In the genomic region with DNA sequence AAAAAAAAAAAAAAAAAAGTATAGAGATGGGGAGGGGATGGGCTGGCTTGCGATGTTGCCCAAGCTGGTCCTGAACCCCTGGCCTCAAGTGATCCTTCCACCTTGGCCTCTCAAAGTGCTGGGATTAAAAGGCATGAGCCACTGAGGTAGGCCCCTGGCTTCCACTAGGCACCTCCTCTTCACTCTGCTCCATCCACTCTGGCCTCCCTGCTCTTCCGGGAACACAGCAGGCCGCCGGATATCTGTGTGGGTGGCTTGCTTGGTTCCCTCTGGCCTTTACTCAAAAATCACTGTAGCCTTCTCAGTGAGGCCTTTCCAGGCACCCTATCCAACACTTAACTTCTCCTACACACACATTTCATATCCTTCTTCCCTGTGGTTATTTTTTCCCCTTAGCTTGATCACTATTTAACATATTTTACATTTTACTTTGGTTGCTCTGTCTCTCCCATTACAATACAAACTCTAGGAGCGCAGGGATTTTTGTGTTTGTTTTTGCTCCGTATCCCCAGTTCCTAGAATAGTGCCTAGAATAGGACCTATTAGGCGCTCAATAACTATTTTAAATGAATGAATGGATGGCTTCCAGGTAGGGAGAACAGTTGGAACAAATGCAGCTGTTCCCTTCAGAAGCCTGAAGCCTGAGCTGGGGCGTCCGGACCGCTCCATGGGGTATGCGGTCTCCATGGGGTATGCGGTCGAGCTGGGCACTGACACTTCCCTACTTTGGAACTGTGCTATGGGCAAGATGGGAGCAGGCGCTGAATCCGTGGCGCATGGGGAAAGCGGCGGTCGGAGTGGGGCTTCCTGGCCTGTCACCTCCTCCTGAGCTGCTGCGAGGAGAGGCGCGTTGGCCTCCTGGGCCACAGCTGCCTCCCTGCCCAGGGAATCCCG, we compare ENCODE assay signal across 8 cellular contexts. TPM values are rescaled to one million over a fixed set of nuclear protein-coding genes. Genes with fewer than 3 reads are reported as not detected.
A peak's percentile ranks its signal among the peaks of the same experiment; 100 is the strongest.
DNase-seq lines count a peak whose midpoint lies in the region; ATAC-seq lines count a peak whose summit lies in the region.

No MANE protein-coding gene starts in this region.

- H3K4me3 Mint-ChIP-seq in activated T-cell treated with anti-CD3 and anti-CD28 coated beads, Interleukin-2, amount 50 U/mL, for 24 hours, result peak overlapping the region; percentile 82

- no peak for DNase-seq in activated T-cell treated with anti-CD3 and anti-CD28 coated beads, Interleukin-2, amount 50 U/mL, for 24 hours
- DNase-seq in activated T-cell treated with anti-CD3 and anti-CD28 coated beads for 4 hours, result no peak
- DNase-seq in SHP77 treated with DMSO at 0.1 percent for 48 hours (lab: John Stamatoyannopoulos, UW), result peak; percentile 12
- DNase-seq in A172 (ENCODE audit: low spot score), result no peak
- DNase-seq in SIG-M5 treated with dmso at 0.1 percent for 504 hours (lab: John Stamatoyannopoulos, UW; ENCODE audit: unreplicated experiment), result no peak
- DNase-seq in NCI-H146 treated with DMSO at 0.1 percent for 48 hours (lab: John Stamatoyannopoulos, UW; ENCODE audit: unreplicated experiment), result no peak

- H3K27me3 ChIP-seq in neuron (ENCODE audit: insufficient read depth, low read length), result peaks cover 4% of the 10 kb centered on the region

- peaks cover 31% of the 10 kb centered on the region for H3K4me1 ChIP-seq in neuron (ENCODE audit: insufficient read depth, low read length)

- H3K27ac Mint-ChIP-seq in activated T-cell treated with anti-CD3 and anti-CD28 coated beads, Interleukin-2, amount 50 U/mL, for 24 hours, result peak overlapping the region; percentile 81

- H2AFZ ChIP-seq in neuron (ENCODE audit: low read depth, low read length), result peak overlapping the region; percentile 88

- H3K9me3 Mint-ChIP-seq in activated T-cell treated with anti-CD3 and anti-CD28 coated beads, Interleukin-2, amount 50 U/mL, for 24 hours, result no peaks in the 10 kb centered on the region

- H3K36me3 Mint-ChIP-seq in activated T-cell treated with anti-CD3 and anti-CD28 coated beads, Interleukin-2, amount 50 U/mL, for 24 hours (ENCODE audit: low read depth), result no peaks in the 10 kb centered on the region

- H3K9me3 ChIP-seq in neuron (ENCODE audit: low read length), result no peaks in the 10 kb centered on the region

- peak; percentile 20 for ATAC-seq in esophagus mucosa

- no peaks in the 10 kb centered on the region for H3K27me3 Mint-ChIP-seq in activated T-cell treated with anti-CD3 and anti-CD28 coated beads, Interleukin-2, amount 50 U/mL, for 24 hours

- no peaks in the 10 kb centered on the region for H3K36me3 ChIP-seq in neuron (ENCODE audit: insufficient read depth, low read length)

- peak overlapping the region; percentile 83 for H3K4me3 ChIP-seq in neuron (ENCODE audit: low read length)

- peaks cover 17% of the 10 kb centered on the region for H3K4me1 Mint-ChIP-seq in activated T-cell treated with anti-CD3 and anti-CD28 coated beads, Interleukin-2, amount 50 U/mL, for 24 hours (ENCODE audit: low read depth)

RNA-seq across cellular contexts. Expression of gene H3-3A, which starts 46.7 kb away (rescaled TPM):
- total RNA-seq in esophagus mucosa, result 457 TPM
- 429 and 466 TPM in 2 replicates for total RNA-seq in A172 (2014; rRNA removed; shearing (Covaris generic))
